19 cellular contexts compared by ENCODE assay signal in genomic region chr22:38350444-38351359, GRCh38. TPM values are rescaled to one million over a fixed set of nuclear protein-coding genes. Genes with fewer than 3 reads are reported as not detected.
DNase-seq lines count a peak whose midpoint lies in the region; TF ChIP-seq lines count a peak whose summit lies in the region.
"Had no signal": no experiment of that assay in that cellular context is flagged by ENCODE, and none has a peak within 500 bp of the region (broad histone marks: within the 10 kb centered on the region; RNA-seq: fewer than 3 reads in every experiment).

No MANE protein-coding gene starts in this region.

- H3K36me3 ChIP-seq in right atrium auricular region = peaks cover 11% of the 10 kb centered on the region
- peaks cover 18% of the 10 kb centered on the region for H3K36me3 ChIP-seq in endodermal cell (ENCODE audit: control insufficient read depth, insufficient read depth, low read length)
- no peaks in the 10 kb centered on the region for H3K36me3 ChIP-seq in osteoblast (ENCODE audit: insufficient read depth, low read length)
- H3K36me3 ChIP-seq: brain microvascular endothelial cell, vagina had no signal

- H3K79me2 ChIP-seq in osteoblast (ENCODE audit: insufficient read depth, low read length) = no peaks in the 10 kb centered on the region

- H3K4me1 ChIP-seq in right atrium auricular region (peaks cover 0 to 9% of the 10 kb centered on the region in 2 donors), endodermal cell (ENCODE audit: control insufficient read depth, insufficient read depth, low read length) (no peaks in the 10 kb centered on the region), osteoblast (ENCODE audit: insufficient read depth, low read length) (peaks cover 5% of the 10 kb centered on the region)
- H3K4me1 ChIP-seq: vagina had no signal

- no peaks in the 10 kb centered on the region for H3K9me3 ChIP-seq in right atrium auricular region
- no peaks in the 10 kb centered on the region for H3K9me3 ChIP-seq in endodermal cell (ENCODE audit: control insufficient read depth, low read length)
- no peaks in the 10 kb centered on the region for H3K9me3 ChIP-seq in osteoblast (ENCODE audit: low read depth, low read length)
- H3K9me3 ChIP-seq: vagina had no signal

- no peak overlapping the region for H2AFZ ChIP-seq in osteoblast (ENCODE audit: low read length)

- H3K27ac ChIP-seq in right atrium auricular region = no peak overlapping the region
- H3K27ac ChIP-seq in endodermal cell (ENCODE audit: low read depth, low read length) = no peak overlapping the region
- no peak overlapping the region for H3K27ac ChIP-seq in osteoblast (ENCODE audit: low read depth, low read length)
- H3K27ac ChIP-seq: brain microvascular endothelial cell, vagina had no signal

- WGBS in endodermal cell (ENCODE audit: insufficient coverage in 1 of 2, insufficient read length in 1 of 2), 2 experiments = 94 to 96% methylated on average over 6 to 9 of the region's 9 CpGs

- H3K9me3 Mint-ChIP-seq in endodermal cell = no peaks in the 10 kb centered on the region
- H3K9me3 Mint-ChIP-seq: CD8-positive, alpha-beta T cell; natural killer cell treated with Interleukin-12 subunit alpha and Interleukin-12 subunit beta and Interleukin-15 and Interleukin-18, amount 100 ng/mL, for 72 hours had no signal

- intact Hi-C loops in cardiac septum (cut with DNase I) = loop anchor here (5.0 kb wide), 2 partner anchors 88 to 298 kb away; no protein-coding TSS in a partner anchor

- H3K27me3 Mint-ChIP-seq in endodermal cell (ENCODE audit: insufficient read depth) = peaks cover 4% of the 10 kb centered on the region

- no peak overlapping the region for H3K4me2 ChIP-seq in osteoblast (ENCODE audit: insufficient read depth, low read length)

- H3K36me3 Mint-ChIP-seq in endodermal cell (ENCODE audit: low read depth) = peaks cover 5% of the 10 kb centered on the region
- H3K36me3 Mint-ChIP-seq: activated naive CD8-positive, alpha-beta T cell; CD8-positive, alpha-beta T cell; natural killer cell treated with Interleukin-12 subunit alpha and Interleukin-12 subunit beta and Interleukin-15 and Interleukin-18, amount 100 ng/mL, for 72 hours had no signal

- H3K9ac ChIP-seq in endodermal cell (ENCODE audit: extremely low read depth, low read length, poor library complexity, severe bottlenecking) = no peak overlapping the region

- peaks cover 2% of the 10 kb centered on the region for H4K20me1 ChIP-seq in osteoblast (ENCODE audit: insufficient read depth, low read length)

- peaks cover 28% of the 10 kb centered on the region for H3K4me1 Mint-ChIP-seq in endodermal cell

- H3K4me3 Mint-ChIP-seq in endodermal cell = no peak overlapping the region
- H3K4me3 Mint-ChIP-seq: activated naive CD8-positive, alpha-beta T cell; CD8-positive, alpha-beta T cell; natural killer cell treated with Interleukin-12 subunit alpha and Interleukin-12 subunit beta and Interleukin-15 and Interleukin-18, amount 100 ng/mL, for 72 hours had no signal

- H3K27ac Mint-ChIP-seq in endodermal cell = peak overlapping the region; percentile 70
- H3K27ac Mint-ChIP-seq: activated naive CD8-positive, alpha-beta T cell; CD8-positive, alpha-beta T cell; natural killer cell treated with Interleukin-12 subunit alpha and Interleukin-12 subunit beta and Interleukin-15 and Interleukin-18, amount 100 ng/mL, for 72 hours had no signal

- no peak for TF ChIP-seq CTCF in right atrium auricular region (IDR thresholded peaks at IDR 0.05)
- TF ChIP-seq CTCF in endodermal cell (conservative IDR thresholded peaks at IDR 0.05) = no peak
- TF ChIP-seq CTCF in osteoblast (IDR thresholded peaks at IDR 0.05; ENCODE audit: extremely low read depth, low read depth, low read length) = no peak
- no peak for TF ChIP-seq CTCF in GM20000 (IDR thresholded peaks at IDR 0.05; ENCODE audit: extremely low read depth, missing control alignments)

- no peak overlapping the region for H3K4me3 ChIP-seq in right atrium auricular region
- H3K4me3 ChIP-seq in endodermal cell (ENCODE audit: low read length) = no peak overlapping the region
- H3K4me3 ChIP-seq in osteoblast (ENCODE audit: insufficient read depth, low read length) = no peak overlapping the region
- H3K4me3 ChIP-seq: lung, vagina had no signal

- DNase-seq in right atrium auricular region (ENCODE audit: low spot score) (peak; percentile 40), cardiac septum (ENCODE audit: low spot score) (no peak), endodermal cell (no peak), osteoblast (ENCODE audit: insufficient read length, low spot score, missing footprints) (peak; percentile 37), NCI-H1930 (lab: John Stamatoyannopoulos, UW) (no peak), GM20000 (ENCODE audit: low spot score) (no peak), amniotic stem cell (lab: John Stamatoyannopoulos, UW) (no peak)
- no peak for DNase-seq in activated CD4-positive, CD25-positive, alpha-beta regulatory T cell (lab: John Stamatoyannopoulos, UW)
- DNase-seq: activated CD4-positive, alpha-beta T cell treated with anti-CD3 and anti-CD28 coated beads for 4 hours; brain microvascular endothelial cell; DMS79 treated with DMSO at 0.1 percent for 48 hours; erythroblast; NCI-H446; SHP77 had no signal

- no peaks in the 10 kb centered on the region for H3K27me3 ChIP-seq in right atrium auricular region
- H3K27me3 ChIP-seq in endodermal cell (ENCODE audit: control insufficient read depth, insufficient read depth, low read length, poor library complexity, severe bottlenecking) = no peaks in the 10 kb centered on the region
- no peaks in the 10 kb centered on the region for H3K27me3 ChIP-seq in osteoblast (ENCODE audit: insufficient read depth, low read length)
- H3K27me3 ChIP-seq: brain microvascular endothelial cell, vagina had no signal

RNA-seq across cellular contexts. Expression of gene CSNK1E, which starts 33.5 kb away (rescaled TPM):
- total RNA-seq in right atrium auricular region (10 to 100 TPM; 41.8 to 78.8 TPM), cardiac septum (95.7 TPM), endodermal cell (100 to 1,000 TPM; 224 to 229 TPM), osteoblast (142 and 152 TPM in 2 replicates)
- polyA plus RNA-seq in endodermal cell (2013, experiment 1 of 2) = 167 TPM
- 148 TPM for polyA plus RNA-seq in endodermal cell (2013, experiment 2 of 2)

Comparison
In these comparisons a context has a peak if more than half of its experiments do, and no peak if none do; other contexts are left out.
1. DNase-seq: peak in right atrium auricular region (single experiment) and osteoblast (single experiment); none in cardiac septum (single experiment), endodermal cell (single experiment), NCI-H1930 (0 of 2), activated CD4-positive, CD25-positive, alpha-beta regulatory T cell (0 of 4), GM20000 (single experiment) and amniotic stem cell (single experiment).